1 cellular context compared by ENCODE assay signal in the genomic region with DNA sequence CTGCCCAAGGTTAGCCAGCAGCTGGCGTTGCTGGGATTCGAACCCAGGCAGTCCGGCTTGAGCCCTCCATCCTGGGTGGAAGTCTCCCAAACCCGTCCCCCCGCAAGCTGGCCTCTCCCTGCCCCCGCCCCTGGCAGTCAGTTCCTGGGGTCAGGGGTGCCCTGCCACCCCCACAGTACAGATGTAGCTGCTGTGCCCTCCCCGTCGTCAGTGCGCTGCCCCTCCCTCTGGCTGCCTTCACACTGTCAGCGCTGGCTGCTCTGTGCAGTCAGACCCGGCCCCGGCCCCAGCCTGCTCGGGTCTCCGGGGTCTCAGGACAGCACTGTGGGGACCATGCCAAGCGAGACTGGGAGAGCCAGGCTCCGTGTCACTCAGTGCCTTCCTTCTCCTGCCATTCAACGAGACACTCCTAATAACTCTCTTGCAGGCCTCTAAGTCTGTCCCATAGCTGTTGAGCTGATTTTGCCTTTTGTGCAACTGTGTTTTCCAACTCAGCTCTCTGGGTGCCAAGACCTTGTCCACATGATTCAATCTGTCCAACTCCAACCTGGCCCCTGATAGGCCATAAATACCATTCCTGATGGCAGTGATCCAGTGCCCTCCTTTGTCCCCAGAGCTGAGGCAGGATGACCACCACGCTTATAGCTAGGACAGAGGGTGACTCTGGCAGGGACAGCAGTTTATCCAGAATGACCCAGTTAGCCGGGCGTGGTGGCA.
TF ChIP-seq lines count a peak whose summit lies in the region.

No MANE protein-coding gene starts in this region.

TF ChIP-seq in HCT116, 20 proteins besides CTCF, POLR2A, EP300 and RAD21 (continued from another document):
- TF ChIP-seq ZNF274 (IDR thresholded peaks at IDR 0.05; ENCODE audit: low read depth, low read length) (no peak), EZH2phosphoT487 (IDR thresholded peaks at IDR 0.05; ENCODE audit: borderline replicate concordance) (no peak), SIN3A (IDR thresholded peaks at IDR 0.05; ENCODE audit: low read depth) (no peak), EGR1 (IDR thresholded peaks at IDR 0.05; ENCODE audit: low read depth) (no peak), POLR2AphosphoS5 (IDR thresholded peaks at IDR 0.05; ENCODE audit: low read depth, low read length) (no peak), YY1 (IDR thresholded peaks at IDR 0.05; ENCODE audit: extremely low read depth, insufficient replicate concordance, low read depth, low read length) (no peak), FOSL1 (IDR thresholded peaks at IDR 0.05; ENCODE audit: low read depth) (no peak), CEBPB (IDR thresholded peaks at IDR 0.05; ENCODE audit: low read depth) (no peak), EZH2 (IDR thresholded peaks at IDR 0.05) (no peak), ELF1 (IDR thresholded peaks at IDR 0.05; ENCODE audit: borderline replicate concordance, low read depth) (no peak), REST (IDR thresholded peaks at IDR 0.05; ENCODE audit: low read depth) (no peak)
TF ChIP-seq in HCT116: peak in this region for 0.
